Comparison of ENCODE assay signal across 1 cellular context in genomic region chr2:177906041-177906718, GRCh38.
TF ChIP-seq lines count a peak whose summit lies in the region.

No MANE protein-coding gene starts in this region.

TF ChIP-seq in K562, 482 proteins besides CTCF, POLR2A, EP300 and RAD21 (continued from another document and continues in another):
- TF ChIP-seq JUND (IDR thresholded peaks at IDR 0.05; ENCODE audit: borderline replicate concordance, low read depth, low read length) (peak; percentile 41; the same call in 1 of the 2 replicates), JUND (tag; IDR thresholded peaks at IDR 0.05; ENCODE audit: borderline replicate concordance, low read depth, low read length) (no peak), SLC30A9 (CRISPR knock-in tag; IDR thresholded peaks at IDR 0.05) (no peak), TAF7 (tag; IDR thresholded peaks at IDR 0.05) (no peak), DEAF1 (CRISPR knock-in tag; IDR thresholded peaks at IDR 0.05) (peak; percentile 60), RFX5 (IDR thresholded peaks at IDR 0.05; ENCODE audit: low read depth, low read length) (no peak), TAF9B (IDR thresholded peaks at IDR 0.05; ENCODE audit: partially characterized antibody) (no peak), STAT5B (CRISPR knock-in tag; IDR thresholded peaks at IDR 0.05) (no peak), TBL1XR1 (IDR thresholded peaks at IDR 0.05; ENCODE audit: low read length in 2 of 2) (0 out of 4 replicates have a peak, but pooled peaks of 1 of the 2 experiments have one; percentile 17), KDM5B (IDR thresholded peaks at IDR 0.05; ENCODE audit: insufficient replicate concordance, low read depth, low read length) (no peak), ZNF184 (CRISPR knock-in tag; IDR thresholded peaks at IDR 0.05) (no peak), HNRNPL (IDR thresholded peaks at IDR 0.05; ENCODE audit: low read depth, low read length) (no peak), GATAD2A (IDR thresholded peaks at IDR 0.05) (no peak), RNF219 (CRISPR knock-in tag; IDR thresholded peaks at IDR 0.05) (no peak), RBM39 (optimal IDR thresholded peaks at IDR 0.05; ENCODE audit: low read depth, low read length) (no peak), CAMTA2 (CRISPR knock-in tag; conservative IDR thresholded peaks at IDR 0.05) (no peak), U2AF2 (optimal IDR thresholded peaks at IDR 0.05; ENCODE audit: low read depth, low read length) (no peak), CREB3L1 (IDR thresholded peaks at IDR 0.05; ENCODE audit: borderline replicate concordance, low read depth) (no peak), ZSCAN32 (CRISPR knock-in tag; IDR thresholded peaks at IDR 0.05) (no peak), CREM (IDR thresholded peaks at IDR 0.05; ENCODE audit: low read depth) (0 out of 2 replicates have a peak, but pooled peaks have one; percentile 34), NRF1 (conservative IDR thresholded peaks at IDR 0.05 in 1 of 2, IDR thresholded peaks at IDR 0.05 in 1 of 2) (peak; percentile 57 to 70; a peak in 3 of 4 replicates), SNRNP70 (optimal IDR thresholded peaks at IDR 0.05; ENCODE audit: low read depth, low read length) (no peak), THRAP3 (IDR thresholded peaks at IDR 0.05; ENCODE audit: borderline replicate concordance) (no peak), HCFC1 (IDR thresholded peaks at IDR 0.05; ENCODE audit: low read depth, low read length) (no peak), SP1 (CRISPR knock-in tag; IDR thresholded peaks at IDR 0.05) (no peak), TSC22D4 (tag; IDR thresholded peaks at IDR 0.05) (no peak), CHD4 (IDR thresholded peaks at IDR 0.05; ENCODE audit: insufficient read depth, insufficient replicate concordance, low read depth, low read length, poor library complexity, severe bottlenecking) (no peak), CHD1 (IDR thresholded peaks at IDR 0.05; ENCODE audit: low read length) (no peak), ZZZ3 (IDR thresholded peaks at IDR 0.05) (no peak), SIN3B (IDR thresholded peaks at IDR 0.05; ENCODE audit: low read depth) (no peak), MED1 (CRISPR knock-in tag; IDR thresholded peaks at IDR 0.05; ENCODE audit: borderline replicate concordance) (no peak), PTRF (tag; IDR thresholded peaks at IDR 0.05) (no peak), ZBED1 (IDR thresholded peaks at IDR 0.05) (no peak), ZNF584 (CRISPR knock-in tag; IDR thresholded peaks at IDR 0.05; ENCODE audit: low read depth) (0 out of 2 replicates have a peak, but pooled peaks have one; percentile 34), PRMT5 (CRISPR knock-in tag; IDR thresholded peaks at IDR 0.05) (no peak), GATA2 (CRISPR knock-in tag; IDR thresholded peaks at IDR 0.05) (no peak), MXD1 (CRISPR knock-in tag; IDR thresholded peaks at IDR 0.05; ENCODE audit: borderline replicate concordance, poor library complexity, severe bottlenecking) (no peak)
- TF ChIP-seq, protein P1, sequence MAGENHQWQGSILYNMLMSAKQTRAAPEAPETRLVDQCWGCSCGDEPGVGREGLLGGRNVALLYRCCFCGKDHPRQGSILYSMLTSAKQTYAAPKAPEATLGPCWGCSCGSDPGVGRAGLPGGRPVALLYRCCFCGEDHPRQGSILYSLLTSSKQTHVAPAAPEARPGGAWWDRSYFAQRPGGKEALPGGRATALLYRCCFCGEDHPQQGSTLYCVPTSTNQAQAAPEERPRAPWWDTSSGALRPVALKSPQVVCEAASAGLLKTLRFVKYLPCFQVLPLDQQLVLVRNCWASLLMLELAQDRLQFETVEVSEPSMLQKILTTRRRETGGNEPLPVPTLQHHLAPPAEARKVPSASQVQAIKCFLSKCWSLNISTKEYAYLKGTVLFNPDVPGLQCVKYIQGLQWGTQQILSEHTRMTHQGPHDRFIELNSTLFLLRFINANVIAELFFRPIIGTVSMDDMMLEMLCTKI (IDR thresholded peaks at IDR 0.05; ENCODE audit: partially characterized antibody), result no peak
- TF ChIP-seq, protein P2, sequence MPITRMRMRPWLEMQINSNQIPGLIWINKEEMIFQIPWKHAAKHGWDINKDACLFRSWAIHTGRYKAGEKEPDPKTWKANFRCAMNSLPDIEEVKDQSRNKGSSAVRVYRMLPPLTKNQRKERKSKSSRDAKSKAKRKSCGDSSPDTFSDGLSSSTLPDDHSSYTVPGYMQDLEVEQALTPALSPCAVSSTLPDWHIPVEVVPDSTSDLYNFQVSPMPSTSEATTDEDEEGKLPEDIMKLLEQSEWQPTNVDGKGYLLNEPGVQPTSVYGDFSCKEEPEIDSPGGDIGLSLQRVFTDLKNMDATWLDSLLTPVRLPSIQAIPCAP (CRISPR knock-in tag; IDR thresholded peaks at IDR 0.05; ENCODE audit: borderline replicate concordance), result no peak
- TF ChIP-seq, protein P3, sequence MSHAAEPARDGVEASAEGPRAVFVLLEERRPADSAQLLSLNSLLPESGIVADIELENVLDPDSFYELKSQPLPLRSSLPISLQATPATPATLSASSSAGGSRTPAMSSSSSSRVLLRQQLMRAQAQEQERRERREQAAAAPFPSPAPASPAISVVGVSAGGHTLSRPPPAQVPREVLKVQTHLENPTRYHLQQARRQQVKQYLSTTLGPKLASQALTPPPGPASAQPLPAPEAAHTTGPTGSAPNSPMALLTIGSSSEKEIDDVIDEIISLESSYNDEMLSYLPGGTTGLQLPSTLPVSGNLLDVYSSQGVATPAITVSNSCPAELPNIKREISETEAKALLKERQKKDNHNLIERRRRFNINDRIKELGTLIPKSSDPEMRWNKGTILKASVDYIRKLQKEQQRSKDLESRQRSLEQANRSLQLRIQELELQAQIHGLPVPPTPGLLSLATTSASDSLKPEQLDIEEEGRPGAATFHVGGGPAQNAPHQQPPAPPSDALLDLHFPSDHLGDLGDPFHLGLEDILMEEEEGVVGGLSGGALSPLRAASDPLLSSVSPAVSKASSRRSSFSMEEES (CRISPR knock-in tag; IDR thresholded peaks at IDR 0.05), result no peak
- TF ChIP-seq, protein P4, sequence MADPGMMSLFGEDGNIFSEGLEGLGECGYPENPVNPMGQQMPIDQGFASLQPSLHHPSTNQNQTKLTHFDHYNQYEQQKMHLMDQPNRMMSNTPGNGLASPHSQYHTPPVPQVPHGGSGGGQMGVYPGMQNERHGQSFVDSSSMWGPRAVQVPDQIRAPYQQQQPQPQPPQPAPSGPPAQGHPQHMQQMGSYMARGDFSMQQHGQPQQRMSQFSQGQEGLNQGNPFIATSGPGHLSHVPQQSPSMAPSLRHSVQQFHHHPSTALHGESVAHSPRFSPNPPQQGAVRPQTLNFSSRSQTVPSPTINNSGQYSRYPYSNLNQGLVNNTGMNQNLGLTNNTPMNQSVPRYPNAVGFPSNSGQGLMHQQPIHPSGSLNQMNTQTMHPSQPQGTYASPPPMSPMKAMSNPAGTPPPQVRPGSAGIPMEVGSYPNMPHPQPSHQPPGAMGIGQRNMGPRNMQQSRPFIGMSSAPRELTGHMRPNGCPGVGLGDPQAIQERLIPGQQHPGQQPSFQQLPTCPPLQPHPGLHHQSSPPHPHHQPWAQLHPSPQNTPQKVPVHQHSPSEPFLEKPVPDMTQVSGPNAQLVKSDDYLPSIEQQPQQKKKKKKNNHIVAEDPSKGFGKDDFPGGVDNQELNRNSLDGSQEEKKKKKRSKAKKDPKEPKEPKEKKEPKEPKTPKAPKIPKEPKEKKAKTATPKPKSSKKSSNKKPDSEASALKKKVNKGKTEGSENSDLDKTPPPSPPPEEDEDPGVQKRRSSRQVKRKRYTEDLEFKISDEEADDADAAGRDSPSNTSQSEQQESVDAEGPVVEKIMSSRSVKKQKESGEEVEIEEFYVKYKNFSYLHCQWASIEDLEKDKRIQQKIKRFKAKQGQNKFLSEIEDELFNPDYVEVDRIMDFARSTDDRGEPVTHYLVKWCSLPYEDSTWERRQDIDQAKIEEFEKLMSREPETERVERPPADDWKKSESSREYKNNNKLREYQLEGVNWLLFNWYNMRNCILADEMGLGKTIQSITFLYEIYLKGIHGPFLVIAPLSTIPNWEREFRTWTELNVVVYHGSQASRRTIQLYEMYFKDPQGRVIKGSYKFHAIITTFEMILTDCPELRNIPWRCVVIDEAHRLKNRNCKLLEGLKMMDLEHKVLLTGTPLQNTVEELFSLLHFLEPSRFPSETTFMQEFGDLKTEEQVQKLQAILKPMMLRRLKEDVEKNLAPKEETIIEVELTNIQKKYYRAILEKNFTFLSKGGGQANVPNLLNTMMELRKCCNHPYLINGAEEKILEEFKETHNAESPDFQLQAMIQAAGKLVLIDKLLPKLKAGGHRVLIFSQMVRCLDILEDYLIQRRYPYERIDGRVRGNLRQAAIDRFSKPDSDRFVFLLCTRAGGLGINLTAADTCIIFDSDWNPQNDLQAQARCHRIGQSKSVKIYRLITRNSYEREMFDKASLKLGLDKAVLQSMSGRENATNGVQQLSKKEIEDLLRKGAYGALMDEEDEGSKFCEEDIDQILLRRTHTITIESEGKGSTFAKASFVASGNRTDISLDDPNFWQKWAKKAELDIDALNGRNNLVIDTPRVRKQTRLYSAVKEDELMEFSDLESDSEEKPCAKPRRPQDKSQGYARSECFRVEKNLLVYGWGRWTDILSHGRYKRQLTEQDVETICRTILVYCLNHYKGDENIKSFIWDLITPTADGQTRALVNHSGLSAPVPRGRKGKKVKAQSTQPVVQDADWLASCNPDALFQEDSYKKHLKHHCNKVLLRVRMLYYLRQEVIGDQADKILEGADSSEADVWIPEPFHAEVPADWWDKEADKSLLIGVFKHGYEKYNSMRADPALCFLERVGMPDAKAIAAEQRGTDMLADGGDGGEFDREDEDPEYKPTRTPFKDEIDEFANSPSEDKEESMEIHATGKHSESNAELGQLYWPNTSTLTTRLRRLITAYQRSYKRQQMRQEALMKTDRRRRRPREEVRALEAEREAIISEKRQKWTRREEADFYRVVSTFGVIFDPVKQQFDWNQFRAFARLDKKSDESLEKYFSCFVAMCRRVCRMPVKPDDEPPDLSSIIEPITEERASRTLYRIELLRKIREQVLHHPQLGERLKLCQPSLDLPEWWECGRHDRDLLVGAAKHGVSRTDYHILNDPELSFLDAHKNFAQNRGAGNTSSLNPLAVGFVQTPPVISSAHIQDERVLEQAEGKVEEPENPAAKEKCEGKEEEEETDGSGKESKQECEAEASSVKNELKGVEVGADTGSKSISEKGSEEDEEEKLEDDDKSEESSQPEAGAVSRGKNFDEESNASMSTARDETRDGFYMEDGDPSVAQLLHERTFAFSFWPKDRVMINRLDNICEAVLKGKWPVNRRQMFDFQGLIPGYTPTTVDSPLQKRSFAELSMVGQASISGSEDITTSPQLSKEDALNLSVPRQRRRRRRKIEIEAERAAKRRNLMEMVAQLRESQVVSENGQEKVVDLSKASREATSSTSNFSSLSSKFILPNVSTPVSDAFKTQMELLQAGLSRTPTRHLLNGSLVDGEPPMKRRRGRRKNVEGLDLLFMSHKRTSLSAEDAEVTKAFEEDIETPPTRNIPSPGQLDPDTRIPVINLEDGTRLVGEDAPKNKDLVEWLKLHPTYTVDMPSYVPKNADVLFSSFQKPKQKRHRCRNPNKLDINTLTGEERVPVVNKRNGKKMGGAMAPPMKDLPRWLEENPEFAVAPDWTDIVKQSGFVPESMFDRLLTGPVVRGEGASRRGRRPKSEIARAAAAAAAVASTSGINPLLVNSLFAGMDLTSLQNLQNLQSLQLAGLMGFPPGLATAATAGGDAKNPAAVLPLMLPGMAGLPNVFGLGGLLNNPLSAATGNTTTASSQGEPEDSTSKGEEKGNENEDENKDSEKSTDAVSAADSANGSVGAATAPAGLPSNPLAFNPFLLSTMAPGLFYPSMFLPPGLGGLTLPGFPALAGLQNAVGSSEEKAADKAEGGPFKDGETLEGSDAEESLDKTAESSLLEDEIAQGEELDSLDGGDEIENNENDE (IDR thresholded peaks at IDR 0.05; ENCODE audit: low read depth, low read length), result no peak
- TF ChIP-seq, protein P5, sequence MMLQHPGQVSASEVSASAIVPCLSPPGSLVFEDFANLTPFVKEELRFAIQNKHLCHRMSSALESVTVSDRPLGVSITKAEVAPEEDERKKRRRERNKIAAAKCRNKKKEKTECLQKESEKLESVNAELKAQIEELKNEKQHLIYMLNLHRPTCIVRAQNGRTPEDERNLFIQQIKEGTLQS (IDR thresholded peaks at IDR 0.05), result no peak
- TF ChIP-seq, protein P5 (CRISPR knock-in tag; conservative IDR thresholded peaks at IDR 0.05), result no peak
